In the genomic region with DNA sequence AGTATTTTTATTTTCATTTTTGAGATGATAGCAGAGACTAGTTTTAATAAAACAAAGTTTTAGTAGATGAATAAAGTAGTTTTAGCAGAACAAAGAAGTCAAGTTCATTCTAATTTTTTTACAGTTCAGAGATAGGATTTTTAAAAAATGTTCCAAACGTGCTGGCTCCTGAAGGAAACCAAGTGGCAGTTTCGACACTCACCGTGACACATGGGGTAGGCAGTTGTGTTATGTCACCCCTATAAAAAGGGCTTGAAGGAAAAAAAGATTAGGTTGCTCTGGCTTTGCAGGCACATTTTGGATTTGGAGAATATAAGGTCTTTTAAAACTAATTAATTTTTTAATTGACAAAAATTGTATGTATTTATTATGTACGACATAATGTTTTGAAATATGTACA, we compare ENCODE assay signal across 26 cellular contexts.
"Had no signal": no experiment of that assay in that cellular context is flagged by ENCODE, and none has a peak within 500 bp of the region (broad histone marks: within the 10 kb centered on the region; RNA-seq: fewer than 3 reads in every experiment).

No MANE protein-coding gene starts in this region.

- H3K27ac Mint-ChIP-seq: effector memory CD8-positive, alpha-beta T cell; memory B cell; natural killer cell; stimulated activated naive B cell treated with anti-CD40 and anti-IgM and Interleukin-4, amounts not matched to agents 10 μg/mL and 1 μg/mL and 100 μg/mL, for 72 hours; stimulated activated naive CD8-positive, alpha-beta T cell treated with anti-CD3 and anti-CD28 coated beads, Interleukin-15, Interleukin-2, amounts not matched to agents 100 ng/mL and 50 ng/mL, for 24 hours had no signal

- H3K9me3 ChIP-seq: ovary had no signal

- DNase-seq: cortex of kidney; effector memory CD8-positive, alpha-beta T cell; foreskin keratinocyte; heart left ventricle; kidney; natural killer cell; occipital lobe; ovary; posterior cingulate gyrus; psoas muscle; right cardiac atrium; sigmoid colon; small intestine; stimulated activated CD4-positive, alpha-beta T cell treated with anti-CD3 and anti-CD28 coated beads, Interleukin-15, amount 100 ng/mL, for 24 hours; stimulated activated CD4-positive, alpha-beta T cell treated with anti-CD3 and anti-CD28 coated beads, Interleukin-2, amount 100 ng/mL, for 48 hours; stimulated activated naive B cell treated with anti-CD40 and anti-IgM and Interleukin-4, amounts not matched to agents 10 μg/mL and 1 μg/mL and 100 μg/mL, for 72 hours had no signal

- H3K27me3 Mint-ChIP-seq: effector memory CD8-positive, alpha-beta T cell; memory B cell; stimulated activated naive CD8-positive, alpha-beta T cell treated with anti-CD3 and anti-CD28 coated beads, Interleukin-15, Interleukin-2, amounts not matched to agents 100 ng/mL and 50 ng/mL, for 24 hours had no signal

- H3K4me1 ChIP-seq: foreskin keratinocyte, psoas muscle, sigmoid colon, vagina had no signal

- H3K27me3 ChIP-seq: foreskin keratinocyte, gastroesophageal sphincter, heart left ventricle, hepatocyte, ovary, sigmoid colon, tibial nerve, vagina had no signal

- H3K4me3 ChIP-seq: gastroesophageal sphincter, heart left ventricle, hepatocyte, lung, ovary, psoas muscle, sigmoid colon, thoracic aorta, tibial nerve, vagina had no signal

- H3K36me3 Mint-ChIP-seq: memory B cell; natural killer cell; stimulated activated naive B cell treated with anti-CD40 and anti-IgM and Interleukin-4, amounts not matched to agents 10 μg/mL and 1 μg/mL and 100 μg/mL, for 72 hours had no signal

- FAIRE-seq: endometrium, kidney, small intestine had no signal

- ATAC-seq: effector memory CD8-positive, alpha-beta T cell; foreskin keratinocyte; gastroesophageal sphincter; heart left ventricle; left lobe of liver; natural killer cell; psoas muscle; right cardiac atrium; stimulated activated naive B cell treated with anti-CD40 and anti-IgM and Interleukin-4, amounts not matched to agents 10 μg/mL and 1 μg/mL and 100 μg/mL, for 72 hours had no signal

- H3K4me1 Mint-ChIP-seq: memory B cell; stimulated activated naive B cell treated with anti-CD40 and anti-IgM and Interleukin-4, amounts not matched to agents 10 μg/mL and 1 μg/mL and 100 μg/mL, for 72 hours had no signal

- H3K9me3 Mint-ChIP-seq: natural killer cell; stimulated activated naive B cell treated with anti-CD40 and anti-IgM and Interleukin-4, amounts not matched to agents 10 μg/mL and 1 μg/mL and 100 μg/mL, for 72 hours; stimulated activated naive CD8-positive, alpha-beta T cell treated with anti-CD3 and anti-CD28 coated beads, Interleukin-15, Interleukin-2, amounts not matched to agents 100 ng/mL and 50 ng/mL, for 24 hours had no signal

- H3K4me3 Mint-ChIP-seq: effector memory CD8-positive, alpha-beta T cell; memory B cell; natural killer cell; stimulated activated naive B cell treated with anti-CD40 and anti-IgM and Interleukin-4, amounts not matched to agents 10 μg/mL and 1 μg/mL and 100 μg/mL, for 72 hours; stimulated activated naive CD8-positive, alpha-beta T cell treated with anti-CD3 and anti-CD28 coated beads, Interleukin-15, Interleukin-2, amounts not matched to agents 100 ng/mL and 50 ng/mL, for 24 hours had no signal

- H3K36me3 ChIP-seq: gastroesophageal sphincter, heart left ventricle, ovary, sigmoid colon, thoracic aorta, tibial nerve, vagina had no signal

- H3K27ac ChIP-seq: foreskin keratinocyte, gastroesophageal sphincter, heart left ventricle, hepatocyte, ovary, psoas muscle, sigmoid colon, thoracic aorta, tibial nerve, vagina had no signal
